23 cellular contexts compared by ENCODE assay signal in genomic region chr2:138424436-138425140, GRCh38.
DNase-seq lines count a peak whose midpoint lies in the region; ATAC-seq, FAIRE-seq and TF ChIP-seq lines count a peak whose summit lies in the region.
"Had no signal": no experiment of that assay in that cellular context is flagged by ENCODE, and none has a peak within 500 bp of the region (broad histone marks: within the 10 kb centered on the region; RNA-seq: fewer than 3 reads in every experiment).

No MANE protein-coding gene starts in this region.

- H2AFZ ChIP-seq in neuronal stem cell (ENCODE audit: low read length): no peak overlapping the region
- H2AFZ ChIP-seq: GM23248 had no signal

- H3K27me3 ChIP-seq in bronchial epithelial cell (ENCODE audit: control insufficient read depth, insufficient read depth, low read length) (no peaks in the 10 kb centered on the region), foreskin keratinocyte (no peaks in the 10 kb centered on the region), neuronal stem cell (ENCODE audit: control insufficient read depth in 3 of 3, insufficient read depth in 3 of 3, low read depth in 1 of 3, low read length in 3 of 3) (no peaks in the 10 kb centered on the region), right atrium auricular region (no peaks in the 10 kb centered on the region)
- H3K27me3 ChIP-seq: BE2C had no signal

- WGBS in neuronal stem cell (ENCODE audit: extremely low coverage in 2 of 2, insufficient read length in 2 of 2, insufficient replicate concordance in 1 of 2), 2 donors: no CpG with 5 or more reads among the region's 4 CpGs

- H4K91ac ChIP-seq in neuronal stem cell (ENCODE audit: low read depth, low read length, poor library complexity): no peak overlapping the region

- H3K18ac ChIP-seq in neuronal stem cell (ENCODE audit: low read length): peak overlapping the region; percentile 11

- peaks cover 0 to 2% of the 10 kb centered on the region in 2 donors for H3K9me3 ChIP-seq in neuronal stem cell (replicated peaks in 1 of 2; ENCODE audit: control insufficient read depth in 2 of 2, insufficient read depth in 1 of 2, low read depth in 1 of 2, low read length in 2 of 2)
- peaks cover 0 to 10% of the 10 kb centered on the region in 2 donors for H3K9me3 ChIP-seq in right atrium auricular region
- H3K9me3 ChIP-seq: BE2C had no signal

- TF ChIP-seq CTCF in RWPE1 (conservative IDR thresholded peaks at IDR 0.05; ENCODE audit: low read depth) (no peak), bronchial epithelial cell (IDR thresholded peaks at IDR 0.05; ENCODE audit: insufficient read depth, low read length, severe bottlenecking) (no peak), foreskin keratinocyte (conservative IDR thresholded peaks at IDR 0.05) (no peak), right atrium auricular region (IDR thresholded peaks at IDR 0.05) (no peak)

- no peak overlapping the region for H3K4ac ChIP-seq in neuronal stem cell (ENCODE audit: low read length)

- no peak overlapping the region for H4K8ac ChIP-seq in neuronal stem cell (ENCODE audit: low read depth, low read length)

- H3K27ac ChIP-seq in RWPE1: peak overlapping the region; percentile 57
- no peak overlapping the region for H3K27ac ChIP-seq in foreskin keratinocyte
- no peak overlapping the region for H3K27ac ChIP-seq in neuronal stem cell (replicated peaks; ENCODE audit: low read length)
- no peak overlapping the region for H3K27ac ChIP-seq in right atrium auricular region
- H3K27ac ChIP-seq: GM23248 had no signal

- H2BK120ac ChIP-seq in neuronal stem cell (ENCODE audit: low read depth, low read length): no peak overlapping the region

- ATAC-seq in foreskin keratinocyte: peak; percentile 41

- H3K36me3 ChIP-seq in bronchial epithelial cell (ENCODE audit: control insufficient read depth, insufficient read depth, low read length) (no peaks in the 10 kb centered on the region), neuronal stem cell (replicated peaks in 1 of 2; ENCODE audit: control insufficient read depth in 2 of 2, insufficient read depth in 2 of 2, low read length in 2 of 2) (no peaks in the 10 kb centered on the region), right atrium auricular region (no peaks in the 10 kb centered on the region)
- H3K36me3 ChIP-seq: BE2C had no signal

- no peak for FAIRE-seq in bronchial epithelial cell (lab: Jason Lieb, UNC)
- FAIRE-seq: A204.1, H54, HTR-8/SVneo had no signal

- no peak for DNase-seq in RWPE1 (ENCODE audit: low spot score)
- DNase-seq in bronchial epithelial cell (ENCODE audit: low read depth): peak; percentile 92
- DNase-seq in foreskin keratinocyte: peak in 1 of 2 donors; percentile 78
- no peak for DNase-seq in neuronal stem cell (ENCODE audit: low spot score)
- no peak for DNase-seq in right atrium auricular region (ENCODE audit: low spot score)
- DNase-seq in H4 (ENCODE audit: low spot score): no peak
- no peak for DNase-seq in activated effector memory CD4-positive, alpha-beta T cell treated with anti-CD3 and anti-CD28 coated beads, Interleukin-2, amount 50 U/mL, for 16 hours
- DNase-seq in activated gamma-delta T cell (lab: John Stamatoyannopoulos, UW): no peak
- DNase-seq: ACHN; BE2C; C1 segment of cervical spinal cord; CD4-positive, CD25-positive, alpha-beta regulatory T cell; CD8-positive, alpha-beta memory T cell; COR-L47; DMS153; DMS79 treated with DMSO at 0.1 percent for 48 hours; GF-D8; GM23248; HCEC 1CT; KBM-7 had no signal

- H3K4me2 ChIP-seq in neuronal stem cell (ENCODE audit: insufficient read depth, low read length, poor library complexity, severe bottlenecking): no peak overlapping the region

- H3K23ac ChIP-seq in neuronal stem cell (ENCODE audit: low read depth, low read length, poor library complexity): no peak overlapping the region

- no peak overlapping the region for H2BK15ac ChIP-seq in neuronal stem cell (ENCODE audit: low read length)

- no peaks in the 10 kb centered on the region for H3K79me1 ChIP-seq in neuronal stem cell (ENCODE audit: low read depth, low read length)

- no peak overlapping the region for H3K9ac ChIP-seq in neuronal stem cell (ENCODE audit: low read depth, low read length, poor library complexity)
- H3K9ac ChIP-seq: GM23248 had no signal

- CTCF ChIA-PET in RWPE1 (lab: Yijun Ruan, JAX): no interaction called here

- no peak overlapping the region for H2AK5ac ChIP-seq in neuronal stem cell (ENCODE audit: low read depth, low read length)

- peaks cover 22% of the 10 kb centered on the region for H3K4me1 ChIP-seq in foreskin keratinocyte
- peaks cover 0 to 3% of the 10 kb centered on the region in 2 donors for H3K4me1 ChIP-seq in neuronal stem cell (ENCODE audit: control insufficient read depth in 2 of 2, insufficient read depth in 1 of 2, low read depth in 1 of 2, low read length in 2 of 2)
- H3K4me1 ChIP-seq in right atrium auricular region: peaks cover 0 to 5% of the 10 kb centered on the region in 2 donors
- H3K4me1 ChIP-seq: BE2C had no signal

- H2BK12ac ChIP-seq in neuronal stem cell (ENCODE audit: low read length): no peak overlapping the region

- no peak overlapping the region for H2BK5ac ChIP-seq in neuronal stem cell (ENCODE audit: low read length)

- POLR2A ChIA-PET in RWPE1 (lab: Yijun Ruan, JAX; ENCODE audit: low non-redundant PET): no interaction called here

- H3K4me3 ChIP-seq in bronchial epithelial cell (ENCODE audit: low read depth, low read length) (no peak overlapping the region), neuronal stem cell (ENCODE audit: low read length in 2 of 2) (no peak overlapping the region), right atrium auricular region (no peak overlapping the region)
- H3K4me3 ChIP-seq: GM23248 had no signal

- no peak overlapping the region for H3K14ac ChIP-seq in neuronal stem cell (ENCODE audit: low read length)
